ENCODE assay signal across 23 cellular contexts in the genomic region with DNA sequence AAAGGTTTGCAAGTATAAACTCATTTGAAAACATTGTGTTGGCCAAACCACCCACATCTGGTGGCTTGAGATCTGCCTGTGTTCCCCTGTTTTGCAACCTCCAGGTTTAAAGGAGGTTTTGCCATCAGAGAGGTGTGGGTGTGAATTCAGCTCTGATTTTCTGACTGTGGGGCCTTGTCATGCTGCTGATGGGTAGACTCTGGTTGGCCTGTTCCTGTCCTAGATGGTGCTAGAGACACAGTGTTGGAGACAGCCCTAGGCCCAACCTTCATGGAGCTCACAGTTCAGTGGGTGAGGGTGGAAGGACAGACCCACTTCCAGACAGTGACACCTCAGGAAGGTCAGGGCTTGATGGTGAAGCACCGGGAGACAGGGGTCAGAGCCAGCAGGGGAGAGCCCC. TPM values are rescaled to one million over a fixed set of nuclear protein-coding genes. Genes with fewer than 3 reads are reported as not detected.
DNase-seq lines count a peak whose midpoint lies in the region; ATAC-seq, FAIRE-seq and TF ChIP-seq lines count a peak whose summit lies in the region.
"Had no signal": no experiment of that assay in that cellular context is flagged by ENCODE, and none has a peak within 500 bp of the region (broad histone marks: within the 10 kb centered on the region; RNA-seq: fewer than 3 reads in every experiment).

No MANE protein-coding gene starts in this region.

- TF ChIP-seq CTCF in OCI-LY3 (IDR thresholded peaks at IDR 0.05; ENCODE audit: low read depth, low read length) (0 out of 2 replicates have a peak, but pooled peaks have one; percentile 3), HepG2 (CRISPR knock-in tag; IDR thresholded peaks at IDR 0.05) (peak; percentile 44)

- H3K4me1 ChIP-seq in OCI-LY3 (ENCODE audit: low read length) (peaks cover 2% of the 10 kb centered on the region; the same call in 1 of the 2 replicates), HepG2 (ENCODE audit: insufficient read depth, low read length) (peaks cover 29% of the 10 kb centered on the region)
- H3K4me1 ChIP-seq: pancreas, tibial nerve had no signal

- in situ Hi-C loops in HepG2 (cut with HindIII; ENCODE audit: extremely low pct_ligation_motif_present, low pct_unique_long_range_greater_than_20kb): no loop called here

- FAIRE-seq in HepG2 (lab: Jason Lieb, UNC): no peak
- FAIRE-seq: kidney, pancreas had no signal

- no peak for DNase-seq in activated CD8-positive, alpha-beta T cell treated with anti-CD3 and anti-CD28 coated beads, Interleukin-2, amount 10 ng/mL, durations not matched to agents 7 days and 5 days
- DNase-seq in HepG2 (ENCODE audit: low spot score): no peak
- no peak for DNase-seq in NCI-H226
- no peak for DNase-seq in DMS153 (lab: John Stamatoyannopoulos, UW)
- DNase-seq: activated CD4-positive, alpha-beta T cell treated with anti-CD3 and anti-CD28 coated beads, Interleukin-2, amount 50 U/mL, for 48 hours; CD8-positive, alpha-beta memory T cell; central memory CD4-positive, alpha-beta T cell; DND-41; dorsolateral prefrontal cortex; erythroblast; foreskin melanocyte; kidney; NCI-H1417; NCI-H2107; NCI-H524; pancreas; stimulated activated naive CD4-positive, alpha-beta T cell had no signal

- no peaks in the 10 kb centered on the region for H3K9me3 ChIP-seq in OCI-LY3 (ENCODE audit: insufficient read depth, low read length)
- H3K9me3 ChIP-seq in HepG2 (ENCODE audit: low read length): no peaks in the 10 kb centered on the region
- H3K9me3 ChIP-seq: pancreas, tibial nerve had no signal

- H3K9ac ChIP-seq in OCI-LY3 (ENCODE audit: low read length) (no peak overlapping the region), HepG2 (ENCODE audit: insufficient read depth, low read depth, low read length) (no peak overlapping the region)

- POLR2A ChIA-PET in activated CD8-positive, alpha-beta T cell treated with anti-CD3 and anti-CD28 coated beads, Interleukin-2, amount 10 ng/mL, durations not matched to agents 7 days and 5 days (lab: Charles Lee): no interaction called here
- POLR2A ChIA-PET in HepG2 (lab: Yijun Ruan, JAX): interaction anchor here (0.7 to 1.3 kb wide), 2 partner anchors 13 to 35 kb away, joined by 3 to 5 read pairs; a partner anchor contains a TSS

- TF ChIP-seq POLR2A in HepG2 (IDR thresholded peaks at IDR 0.05; ENCODE audit: insufficient read depth in 1 of 2, low read depth in 2 of 2, low read length in 2 of 2): no peak

- H3K27me3 Mint-ChIP-seq in activated CD8-positive, alpha-beta T cell treated with anti-CD3 and anti-CD28 coated beads, Interleukin-2, amount 10 ng/mL, durations not matched to agents 7 days and 5 days (ENCODE audit: low read depth): no peaks in the 10 kb centered on the region
- H3K27me3 Mint-ChIP-seq: CD8-positive, alpha-beta memory T cell had no signal

- H3K27ac Mint-ChIP-seq in activated CD8-positive, alpha-beta T cell treated with anti-CD3 and anti-CD28 coated beads, Interleukin-2, amount 10 ng/mL, durations not matched to agents 7 days and 5 days: peak overlapping the region; percentile 52

- TF ChIP-seq RAD21 in HepG2 (CRISPR knock-in tag; IDR thresholded peaks at IDR 0.05): no peak

- H3K4me1 Mint-ChIP-seq in activated CD8-positive, alpha-beta T cell treated with anti-CD3 and anti-CD28 coated beads, Interleukin-2, amount 10 ng/mL, durations not matched to agents 7 days and 5 days (ENCODE audit: low read depth): peaks cover 2% of the 10 kb centered on the region

- TF ChIP-seq EP300 in HepG2 (IDR thresholded peaks at IDR 0.05; ENCODE audit: low read depth in 2 of 2, low read length in 2 of 2): no peak
- TF ChIP-seq EP300 in HepG2 (CRISPR knock-in tag; IDR thresholded peaks at IDR 0.05; ENCODE audit: borderline replicate concordance): no peak

- CTCF ChIA-PET in activated CD8-positive, alpha-beta T cell treated with anti-CD3 and anti-CD28 coated beads, Interleukin-2, amount 10 ng/mL, durations not matched to agents 7 days and 5 days (lab: Charles Lee): interaction anchor here (0.6 kb wide), 1 partner anchor 14 kb away, joined by 4 read pairs; no protein-coding TSS in a partner anchor
- CTCF ChIA-PET in HepG2 (lab: Yijun Ruan, JAX; ENCODE audit: low intra/inter-chr PET ratio, low total read pairs): no interaction called here

- intact Hi-C loops in HepG2 (cut with micrococcal nuclease; ENCODE audit: unreplicated experiment): no loop called here

- no peak overlapping the region for H3K27ac ChIP-seq in OCI-LY3 (ENCODE audit: low read length)
- no peak overlapping the region for H3K27ac ChIP-seq in HepG2 (ENCODE audit: extremely low read length, insufficient read depth, low read length)
- H3K27ac ChIP-seq: dorsolateral prefrontal cortex, pancreas, tibial nerve had no signal

- peaks cover 26% of the 10 kb centered on the region for H3K36me3 Mint-ChIP-seq in activated CD8-positive, alpha-beta T cell treated with anti-CD3 and anti-CD28 coated beads, Interleukin-2, amount 10 ng/mL, durations not matched to agents 7 days and 5 days (ENCODE audit: low read depth)

- H4K20me1 ChIP-seq in OCI-LY3 (ENCODE audit: insufficient read depth, low read length): no peaks in the 10 kb centered on the region
- H4K20me1 ChIP-seq in HepG2 (ENCODE audit: insufficient read depth, low read length): no peaks in the 10 kb centered on the region

- no peak overlapping the region for H3K4me3 ChIP-seq in OCI-LY3 (ENCODE audit: low read length)
- H3K4me3 ChIP-seq in HepG2 (replicated peaks in 1 of 3; ENCODE audit: insufficient read depth in 1 of 3, low read depth in 2 of 3, low read length in 3 of 3): no peak overlapping the region
- H3K4me3 ChIP-seq: dorsolateral prefrontal cortex, pancreas, tibial nerve had no signal

- H3K9me3 Mint-ChIP-seq in activated CD8-positive, alpha-beta T cell treated with anti-CD3 and anti-CD28 coated beads, Interleukin-2, amount 10 ng/mL, durations not matched to agents 7 days and 5 days (ENCODE audit: insufficient read depth): no peaks in the 10 kb centered on the region
- H3K9me3 Mint-ChIP-seq: CD8-positive, alpha-beta memory T cell had no signal

- H2AFZ ChIP-seq in OCI-LY3 (ENCODE audit: low read depth, low read length) (no peak overlapping the region), HepG2 (ENCODE audit: low read length) (no peak overlapping the region)

- BruUV-seq in HepG2 (replicated peaks; lab: Mats Ljungman, UMichigan): no TSS peak

- H3K4me3 Mint-ChIP-seq in activated CD8-positive, alpha-beta T cell treated with anti-CD3 and anti-CD28 coated beads, Interleukin-2, amount 10 ng/mL, durations not matched to agents 7 days and 5 days: no peak overlapping the region
- H3K4me3 Mint-ChIP-seq: CD8-positive, alpha-beta memory T cell had no signal

- H3K27me3 ChIP-seq in OCI-LY3 (ENCODE audit: low read depth, low read length): no peaks in the 10 kb centered on the region
- no peaks in the 10 kb centered on the region for H3K27me3 ChIP-seq in HepG2 (ENCODE audit: control insufficient read depth in 1 of 2, insufficient read depth in 2 of 2, low read length in 2 of 2)
- H3K27me3 ChIP-seq: dorsolateral prefrontal cortex, pancreas, tibial nerve had no signal

- no peak for ATAC-seq in activated CD8-positive, alpha-beta T cell treated with anti-CD3 and anti-CD28 coated beads, Interleukin-2, amount 10 ng/mL, durations not matched to agents 7 days and 5 days
- peak; percentile 76 for ATAC-seq in HepG2
- ATAC-seq: HCT116, pancreas, Right ventricle myocardium inferior had no signal

- H3K79me2 ChIP-seq in OCI-LY3 (ENCODE audit: low read length) (no peaks in the 10 kb centered on the region), HepG2 (ENCODE audit: insufficient read depth, low read length) (no peaks in the 10 kb centered on the region)

- H3K36me3 ChIP-seq in OCI-LY3 (replicated peaks; ENCODE audit: low read depth, low read length) (peaks cover 3% of the 10 kb centered on the region), HepG2 (replicated peaks in 1 of 2; ENCODE audit: control insufficient read depth in 1 of 2, insufficient read depth in 2 of 2, low read length in 2 of 2) (no peaks in the 10 kb centered on the region)
- H3K36me3 ChIP-seq: pancreas had no signal

- 0% methylated on average over 1 of the region's 1 CpG for WGBS in HepG2 (ENCODE audit: low lambda C conversion rate)

- no peak overlapping the region for H3K4me2 ChIP-seq in OCI-LY3 (ENCODE audit: low read length)
- H3K4me2 ChIP-seq in HepG2 (ENCODE audit: low read depth, low read length): no peak overlapping the region

RNA-seq across cellular contexts. Expression of a gene that starts 7.5 kb away (rescaled TPM):
- 10 to 100 TPM; 50.2 to 53.1 TPM for total RNA-seq in activated CD8-positive, alpha-beta T cell treated with anti-CD3 and anti-CD28 coated beads, Interleukin-2, amount 10 ng/mL, durations not matched to agents 7 days and 5 days
- total RNA-seq in HepG2 (2016; rRNA removed; fragmentation: Illumina TruSeq; extraction: Trizol): 2.2 and 3.3 TPM in 2 replicates
- total RNA-seq in HepG2 (2016; cell fraction: cytosol; rRNA removed; fragmentation: Illumina TruSeq; extraction: Trizol; ENCODE audit: low read depth): 1.3 and 2.3 TPM in 2 replicates
- 2.1 and 3.5 TPM in 2 replicates for total RNA-seq in HepG2 (2016; cell fraction: insoluble cytoplasmic fraction; rRNA removed; fragmentation: Illumina TruSeq; extraction: Trizol)
- total RNA-seq in HepG2 (2016; cell fraction: membrane; rRNA removed; fragmentation: Illumina TruSeq; extraction: Trizol): 2.2 and 2.4 TPM in 2 replicates
- total RNA-seq in HepG2 (2016; cell fraction: nucleus; rRNA removed; fragmentation: Illumina TruSeq; extraction: Trizol): 3.3 and 4.5 TPM in 2 replicates
- 5.4 and 6.1 TPM in 2 replicates for polyA plus RNA-seq in HepG2 (2011; rRNA removed)
- polyA plus RNA-seq in HepG2 (2011; cell fraction: cytosol; rRNA removed): 8.5 and 11.8 TPM in 2 replicates
- 11.9 and 12.0 TPM in 2 replicates for polyA plus RNA-seq in HepG2 (2011; cell fraction: nucleus; rRNA removed)
- 4.2 and 5.6 TPM in 2 replicates for polyA plus RNA-seq in HepG2 (2012)
- polyA plus RNA-seq in HepG2 (2016; cell fraction: cytosol; fragmentation: Illumina TruSeq; extraction: Trizol; ENCODE audit: low read depth): 3.1 and 4.5 TPM in 2 replicates
- polyA plus RNA-seq in HepG2 (2016; cell fraction: insoluble cytoplasmic fraction; fragmentation: Illumina TruSeq; extraction: Trizol; ENCODE audit: low read depth): 3.4 and 4.4 TPM in 2 replicates
- polyA plus RNA-seq in HepG2 (2016; cell fraction: membrane; fragmentation: Illumina TruSeq; extraction: Trizol; ENCODE audit: low read depth): 3.8 and 3.9 TPM in 2 replicates
- 13.8 and 16.0 TPM in 2 replicates for polyA plus RNA-seq in HepG2 (2016; cell fraction: nucleus; fragmentation: Illumina TruSeq; extraction: Trizol; ENCODE audit: insufficient read depth, low read depth)
- polyA minus RNA-seq in HepG2 (2011; rRNA and poly(A)+ RNA removed; ENCODE audit: low replicate concordance): 2.7 and 3.9 TPM in 2 replicates
- 1.9 and 3.3 TPM in 2 replicates for polyA minus RNA-seq in HepG2 (2011; cell fraction: cytosol; rRNA and poly(A)+ RNA removed)
- polyA minus RNA-seq in HepG2 (2011; cell fraction: nucleus; rRNA and poly(A)+ RNA removed): 1.9 and 2.2 TPM in 2 replicates

RNA-seq across cellular contexts. Expression of a gene that starts 10.2 kb away (rescaled TPM):
- total RNA-seq in activated CD8-positive, alpha-beta T cell treated with anti-CD3 and anti-CD28 coated beads, Interleukin-2, amount 10 ng/mL, durations not matched to agents 7 days and 5 days: not detected
- not detected in 2 replicates for total RNA-seq in HepG2 (2016; rRNA removed; fragmentation: Illumina TruSeq; extraction: Trizol)
- not detected in 2 replicates for total RNA-seq in HepG2 (2016; cell fraction: cytosol; rRNA removed; fragmentation: Illumina TruSeq; extraction: Trizol; ENCODE audit: low read depth)
- not detected in 2 replicates for total RNA-seq in HepG2 (2016; cell fraction: insoluble cytoplasmic fraction; rRNA removed; fragmentation: Illumina TruSeq; extraction: Trizol)
- total RNA-seq in HepG2 (2016; cell fraction: membrane; rRNA removed; fragmentation: Illumina TruSeq; extraction: Trizol): not detected in 2 replicates
- not detected in 2 replicates for total RNA-seq in HepG2 (2016; cell fraction: nucleus; rRNA removed; fragmentation: Illumina TruSeq; extraction: Trizol)
- 0.61 and 2.5 TPM in 2 replicates for polyA plus RNA-seq in HepG2 (2011; rRNA removed)
- 0.25 TPM in 1 of 2 replicates, not detected in the other for polyA plus RNA-seq in HepG2 (2011; cell fraction: cytosol; rRNA removed)
- 1.1 and 5.8 TPM in 2 replicates for polyA plus RNA-seq in HepG2 (2011; cell fraction: nucleus; rRNA removed)
- polyA plus RNA-seq in HepG2 (2012): 1.5 and 1.6 TPM in 2 replicates
- polyA plus RNA-seq in HepG2 (2016; cell fraction: cytosol; fragmentation: Illumina TruSeq; extraction: Trizol; ENCODE audit: low read depth): not detected in 2 replicates
- polyA plus RNA-seq in HepG2 (2016; cell fraction: insoluble cytoplasmic fraction; fragmentation: Illumina TruSeq; extraction: Trizol; ENCODE audit: low read depth): not detected in 2 replicates
- polyA plus RNA-seq in HepG2 (2016; cell fraction: membrane; fragmentation: Illumina TruSeq; extraction: Trizol; ENCODE audit: low read depth): not detected in 2 replicates
- polyA plus RNA-seq in HepG2 (2016; cell fraction: nucleus; fragmentation: Illumina TruSeq; extraction: Trizol; ENCODE audit: insufficient read depth, low read depth): not detected in 2 replicates
- 1.6 TPM in 1 of 2 replicates, not detected in the other for polyA minus RNA-seq in HepG2 (2011; rRNA and poly(A)+ RNA removed; ENCODE audit: low replicate concordance)
- polyA minus RNA-seq in HepG2 (2011; cell fraction: cytosol; rRNA and poly(A)+ RNA removed): not detected in 2 replicates
- 1.7 and 4.5 TPM in 2 replicates for polyA minus RNA-seq in HepG2 (2011; cell fraction: nucleus; rRNA and poly(A)+ RNA removed)
- total RNA-seq: lung microvascular endothelial cell, myocyte, Right ventricle myocardium inferior had no signal
- polyA plus RNA-seq: CD8-positive, alpha-beta memory T cell had no signal

RNA-seq across cellular contexts. Expression of a gene that starts 13.5 kb away (rescaled TPM):
- 100 to 1,000 TPM; 121 to 126 TPM for total RNA-seq in activated CD8-positive, alpha-beta T cell treated with anti-CD3 and anti-CD28 coated beads, Interleukin-2, amount 10 ng/mL, durations not matched to agents 7 days and 5 days
- total RNA-seq in HepG2 (2016; rRNA removed; fragmentation: Illumina TruSeq; extraction: Trizol): 32.4 and 40.8 TPM in 2 replicates
- 19.0 and 19.4 TPM in 2 replicates for total RNA-seq in HepG2 (2016; cell fraction: cytosol; rRNA removed; fragmentation: Illumina TruSeq; extraction: Trizol; ENCODE audit: low read depth)
- total RNA-seq in HepG2 (2016; cell fraction: insoluble cytoplasmic fraction; rRNA removed; fragmentation: Illumina TruSeq; extraction: Trizol): 37.6 and 41.3 TPM in 2 replicates
- 39.4 and 40.9 TPM in 2 replicates for total RNA-seq in HepG2 (2016; cell fraction: membrane; rRNA removed; fragmentation: Illumina TruSeq; extraction: Trizol)
- 27.3 and 29.2 TPM in 2 replicates for total RNA-seq in HepG2 (2016; cell fraction: nucleus; rRNA removed; fragmentation: Illumina TruSeq; extraction: Trizol)
- 16.5 and 25.4 TPM in 2 replicates for polyA plus RNA-seq in HepG2 (2011; rRNA removed)
- 16.4 and 23.8 TPM in 2 replicates for polyA plus RNA-seq in HepG2 (2011; cell fraction: cytosol; rRNA removed)
- polyA plus RNA-seq in HepG2 (2011; cell fraction: nucleus; rRNA removed): 38.7 and 44.6 TPM in 2 replicates
- polyA plus RNA-seq in HepG2 (2012): 14.0 and 22.0 TPM in 2 replicates
- polyA plus RNA-seq in HepG2 (2016; cell fraction: cytosol; fragmentation: Illumina TruSeq; extraction: Trizol; ENCODE audit: low read depth): 13.6 and 14.2 TPM in 2 replicates
- polyA plus RNA-seq in HepG2 (2016; cell fraction: insoluble cytoplasmic fraction; fragmentation: Illumina TruSeq; extraction: Trizol; ENCODE audit: low read depth): 31.3 and 33.0 TPM in 2 replicates
- 24.9 and 27.6 TPM in 2 replicates for polyA plus RNA-seq in HepG2 (2016; cell fraction: membrane; fragmentation: Illumina TruSeq; extraction: Trizol; ENCODE audit: low read depth)
- 40.6 and 43.6 TPM in 2 replicates for polyA plus RNA-seq in HepG2 (2016; cell fraction: nucleus; fragmentation: Illumina TruSeq; extraction: Trizol; ENCODE audit: insufficient read depth, low read depth)
- 38.0 and 66.8 TPM in 2 replicates for polyA minus RNA-seq in HepG2 (2011; rRNA and poly(A)+ RNA removed; ENCODE audit: low replicate concordance)
- polyA minus RNA-seq in HepG2 (2011; cell fraction: cytosol; rRNA and poly(A)+ RNA removed): 9.9 and 12.8 TPM in 2 replicates
- polyA minus RNA-seq in HepG2 (2011; cell fraction: nucleus; rRNA and poly(A)+ RNA removed): 16.5 and 19.2 TPM in 2 replicates

RNA-seq across cellular contexts. Expression of a gene that starts 34.5 kb away (rescaled TPM):
- total RNA-seq in activated CD8-positive, alpha-beta T cell treated with anti-CD3 and anti-CD28 coated beads, Interleukin-2, amount 10 ng/mL, durations not matched to agents 7 days and 5 days: 100 to 1,000 TPM; 175 to 183 TPM
- 55.6 and 59.6 TPM in 2 replicates for total RNA-seq in HepG2 (2016; rRNA removed; fragmentation: Illumina TruSeq; extraction: Trizol)
- 30.9 and 37.5 TPM in 2 replicates for total RNA-seq in HepG2 (2016; cell fraction: cytosol; rRNA removed; fragmentation: Illumina TruSeq; extraction: Trizol; ENCODE audit: low read depth)
- 43.3 and 60.9 TPM in 2 replicates for total RNA-seq in HepG2 (2016; cell fraction: insoluble cytoplasmic fraction; rRNA removed; fragmentation: Illumina TruSeq; extraction: Trizol)
- total RNA-seq in HepG2 (2016; cell fraction: membrane; rRNA removed; fragmentation: Illumina TruSeq; extraction: Trizol): 30.2 and 35.2 TPM in 2 replicates
- 40.9 and 42.9 TPM in 2 replicates for total RNA-seq in HepG2 (2016; cell fraction: nucleus; rRNA removed; fragmentation: Illumina TruSeq; extraction: Trizol)
- polyA plus RNA-seq in HepG2 (2011; rRNA removed): 111 and 162 TPM in 2 replicates
- polyA plus RNA-seq in HepG2 (2011; cell fraction: cytosol; rRNA removed): 36.8 and 67.8 TPM in 2 replicates
- polyA plus RNA-seq in HepG2 (2011; cell fraction: nucleus; rRNA removed): 112 and 136 TPM in 2 replicates
- 55.3 and 58.7 TPM in 2 replicates for polyA plus RNA-seq in HepG2 (2012)
- 31.4 and 37.9 TPM in 2 replicates for polyA plus RNA-seq in HepG2 (2016; cell fraction: cytosol; fragmentation: Illumina TruSeq; extraction: Trizol; ENCODE audit: low read depth)
- 87.1 and 104 TPM in 2 replicates for polyA plus RNA-seq in HepG2 (2016; cell fraction: insoluble cytoplasmic fraction; fragmentation: Illumina TruSeq; extraction: Trizol; ENCODE audit: low read depth)
- 41.6 and 53.2 TPM in 2 replicates for polyA plus RNA-seq in HepG2 (2016; cell fraction: membrane; fragmentation: Illumina TruSeq; extraction: Trizol; ENCODE audit: low read depth)
- polyA plus RNA-seq in HepG2 (2016; cell fraction: nucleus; fragmentation: Illumina TruSeq; extraction: Trizol; ENCODE audit: insufficient read depth, low read depth): 106 and 112 TPM in 2 replicates
- polyA minus RNA-seq in HepG2 (2011; rRNA and poly(A)+ RNA removed; ENCODE audit: low replicate concordance): 182 and 255 TPM in 2 replicates
- 80.0 and 106 TPM in 2 replicates for polyA minus RNA-seq in HepG2 (2011; cell fraction: cytosol; rRNA and poly(A)+ RNA removed)
- polyA minus RNA-seq in HepG2 (2011; cell fraction: nucleus; rRNA and poly(A)+ RNA removed): 49.1 and 73.4 TPM in 2 replicates

RNA-seq across cellular contexts. Expression of a gene that starts 35.2 kb away (rescaled TPM):
- total RNA-seq in activated CD8-positive, alpha-beta T cell treated with anti-CD3 and anti-CD28 coated beads, Interleukin-2, amount 10 ng/mL, durations not matched to agents 7 days and 5 days: 10 to 100 TPM; 15.2 to 17.1 TPM
- total RNA-seq in HepG2 (2016; rRNA removed; fragmentation: Illumina TruSeq; extraction: Trizol): 2.2 and 3.9 TPM in 2 replicates
- 2.1 and 5.1 TPM in 2 replicates for total RNA-seq in HepG2 (2016; cell fraction: cytosol; rRNA removed; fragmentation: Illumina TruSeq; extraction: Trizol; ENCODE audit: low read depth)
- 2.2 and 3.3 TPM in 2 replicates for total RNA-seq in HepG2 (2016; cell fraction: insoluble cytoplasmic fraction; rRNA removed; fragmentation: Illumina TruSeq; extraction: Trizol)
- 4.4 and 4.8 TPM in 2 replicates for total RNA-seq in HepG2 (2016; cell fraction: membrane; rRNA removed; fragmentation: Illumina TruSeq; extraction: Trizol)
- total RNA-seq in HepG2 (2016; cell fraction: nucleus; rRNA removed; fragmentation: Illumina TruSeq; extraction: Trizol): 3.9 and 4.4 TPM in 2 replicates
- polyA plus RNA-seq in HepG2 (2011; rRNA removed): 7.9 and 11.3 TPM in 2 replicates
- 4.7 and 5.7 TPM in 2 replicates for polyA plus RNA-seq in HepG2 (2011; cell fraction: cytosol; rRNA removed)
- 30.8 and 31.7 TPM in 2 replicates for polyA plus RNA-seq in HepG2 (2011; cell fraction: nucleus; rRNA removed)
- polyA plus RNA-seq in HepG2 (2012): 13.1 and 16.5 TPM in 2 replicates
- polyA plus RNA-seq in HepG2 (2016; cell fraction: cytosol; fragmentation: Illumina TruSeq; extraction: Trizol; ENCODE audit: low read depth): 4.5 and 4.7 TPM in 2 replicates
- 10.5 and 13.7 TPM in 2 replicates for polyA plus RNA-seq in HepG2 (2016; cell fraction: insoluble cytoplasmic fraction; fragmentation: Illumina TruSeq; extraction: Trizol; ENCODE audit: low read depth)
- polyA plus RNA-seq in HepG2 (2016; cell fraction: membrane; fragmentation: Illumina TruSeq; extraction: Trizol; ENCODE audit: low read depth): 12.4 and 14.6 TPM in 2 replicates
- 46.1 and 49.5 TPM in 2 replicates for polyA plus RNA-seq in HepG2 (2016; cell fraction: nucleus; fragmentation: Illumina TruSeq; extraction: Trizol; ENCODE audit: insufficient read depth, low read depth)
- polyA minus RNA-seq in HepG2 (2011; rRNA and poly(A)+ RNA removed; ENCODE audit: low replicate concordance): 11.2 and 11.8 TPM in 2 replicates
- polyA minus RNA-seq in HepG2 (2011; cell fraction: cytosol; rRNA and poly(A)+ RNA removed): 8.1 and 9.0 TPM in 2 replicates
- 5.2 and 5.3 TPM in 2 replicates for polyA minus RNA-seq in HepG2 (2011; cell fraction: nucleus; rRNA and poly(A)+ RNA removed)

Comparison
In these comparisons a context has a peak if more than half of its experiments do, and no peak if none do; other contexts are left out.
1. RNA of a gene that starts 7.5 kb away (total RNA-seq): 50.2 to 53.1 TPM in activated CD8-positive, alpha-beta T cell treated with anti-CD3 and anti-CD28 coated beads, Interleukin-2, amount 10 ng/mL, durations not matched to agents 7 days and 5 days; 1.3 to 4.5 TPM in HepG2; every median in the first group is over 4 times any median in the second.